14 cellular contexts compared by ENCODE assay signal in genomic region chr13:25420161-25420560, GRCh38.
"Had no signal": no experiment of that assay in that cellular context is flagged by ENCODE, and none has a peak within 500 bp of the region (broad histone marks: within the 10 kb centered on the region; RNA-seq: fewer than 3 reads in every experiment).

No MANE protein-coding gene starts in this region.

- DNase-seq: activated CD4-positive, alpha-beta T cell treated with anti-CD3 and anti-CD28 coated beads, Interleukin-2, amount 10 ng/mL, durations not matched to agents 7 days and 5 days; activated CD8-positive, alpha-beta memory T cell treated with anti-CD3 and anti-CD28 coated beads for 24 hours; activated naive CD8-positive, alpha-beta T cell treated with anti-CD3 and anti-CD28 coated beads, Interleukin-2, amount 10 ng/mL, durations not matched to agents 7 days and 5 days; central memory CD4-positive, alpha-beta T cell; effector memory CD4-positive, alpha-beta T cell; foreskin fibroblast; glutamatergic neuron; hypothalamus; left ventricle myocardium inferior; naive B cell; sigmoid colon; spleen; stimulated activated naive CD8-positive, alpha-beta T cell treated with anti-CD3 and anti-CD28 coated beads, Interleukin-15, amount 100 ng/mL, for 72 hours had no signal

- H3K4me3 ChIP-seq: left ventricle myocardium inferior, sigmoid colon, spleen had no signal

- H3K4me1 ChIP-seq: left ventricle myocardium inferior, parathyroid adenoma, sigmoid colon, spleen had no signal

- H3K27me3 ChIP-seq: sigmoid colon had no signal

- ATAC-seq: stimulated activated naive CD8-positive, alpha-beta T cell treated with anti-CD3 and anti-CD28 coated beads, Interleukin-15, amount 100 ng/mL, for 72 hours had no signal

- H3K27ac ChIP-seq: left ventricle myocardium inferior, parathyroid adenoma, sigmoid colon, spleen had no signal

- H3K9me3 ChIP-seq: left ventricle myocardium inferior, sigmoid colon, spleen had no signal

- H3K36me3 ChIP-seq: left ventricle myocardium inferior, sigmoid colon, spleen had no signal
